1 cellular context compared by ENCODE assay signal in the genomic region with DNA sequence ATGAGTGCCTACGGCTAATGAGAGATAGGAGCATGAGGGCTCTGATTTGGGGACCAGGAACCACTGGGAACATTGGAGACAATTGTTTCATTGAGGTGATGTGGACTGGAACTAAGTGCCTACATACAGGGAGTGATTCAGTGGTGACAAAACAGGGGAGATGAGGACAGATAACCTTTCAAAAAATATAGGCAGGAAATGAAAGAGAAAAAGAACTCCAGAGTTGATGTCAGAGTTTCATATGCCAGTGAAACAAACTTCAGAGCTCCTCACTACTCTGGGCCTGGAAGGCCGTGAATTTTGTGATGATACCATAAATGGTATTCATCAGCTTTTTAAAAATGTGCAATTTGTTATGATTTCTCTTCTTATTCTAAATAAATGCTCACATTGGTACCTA.
TF ChIP-seq lines count a peak whose summit lies in the region.

No MANE protein-coding gene starts in this region.

TF ChIP-seq in K562, 482 proteins besides CTCF, POLR2A, EP300 and RAD21:
- peak; percentile 53; the same call in 1 of the 2 replicates for TF ChIP-seq ZNF175 (CRISPR knock-in tag; IDR thresholded peaks at IDR 0.05; ENCODE audit: low read depth)
- no peak for TF ChIP-seq ARHGAP35 (IDR thresholded peaks at IDR 0.05; ENCODE audit: partially characterized antibody)
- no peak for TF ChIP-seq ID3 (CRISPR knock-in tag; IDR thresholded peaks at IDR 0.05)
- peak; percentile 43; the same call in 1 of the 2 replicates for TF ChIP-seq ID3 (tag; IDR thresholded peaks at IDR 0.05)
- TF ChIP-seq TBL1XR1 (IDR thresholded peaks at IDR 0.05; ENCODE audit: low read length in 2 of 2) = no peak
- peak; percentile 67 for TF ChIP-seq FOSL1 (tag; conservative IDR thresholded peaks at IDR 0.05)
- TF ChIP-seq RFX7 (CRISPR knock-in tag; IDR thresholded peaks at IDR 0.05) = no peak
- TF ChIP-seq HINFP (tag; conservative IDR thresholded peaks at IDR 0.05; ENCODE audit: low read depth) = no peak
- TF ChIP-seq BHLHE40 (IDR thresholded peaks at IDR 0.05; ENCODE audit: low read length) = no peak
- no peak for TF ChIP-seq MAFK (IDR thresholded peaks at IDR 0.05; ENCODE audit: low read length)
- no peak for TF ChIP-seq ZBTB17 (CRISPR knock-in tag; IDR thresholded peaks at IDR 0.05)
TF ChIP-seq in K562: peak in this region for 3.
